Comparison of ENCODE assay signal across 16 cellular contexts in the genomic region with DNA sequence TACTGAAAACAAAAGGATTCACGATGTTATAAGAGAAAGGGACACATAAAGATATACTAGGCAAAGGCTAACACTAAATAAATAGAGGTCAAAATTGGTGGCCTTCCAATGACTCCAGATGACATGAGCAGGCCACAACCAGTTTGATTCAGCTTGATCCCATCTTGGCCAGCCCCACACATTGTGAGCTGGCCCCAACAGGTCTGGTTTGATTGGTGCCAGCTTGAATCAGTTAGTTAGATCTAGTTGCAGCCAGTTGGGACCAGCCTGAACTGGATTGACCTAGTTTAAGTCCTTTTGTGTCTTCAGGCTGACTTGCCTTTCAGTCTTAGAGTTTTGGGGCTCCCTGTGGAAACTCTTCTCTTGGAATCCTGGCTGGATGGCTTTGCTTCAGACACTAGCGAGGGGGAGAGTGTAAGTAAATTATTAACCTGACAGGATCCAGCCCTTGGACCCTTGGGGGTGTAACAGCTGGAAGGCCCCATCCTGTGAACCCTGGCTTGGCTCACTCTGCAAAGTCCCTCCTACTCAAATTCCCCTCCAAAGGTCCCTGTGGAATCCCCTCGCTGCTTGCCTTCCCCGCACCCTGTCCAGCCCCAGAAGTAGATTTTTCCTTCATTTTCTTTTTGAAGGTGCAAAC. TPM values are rescaled to one million over a fixed set of nuclear protein-coding genes. Genes with fewer than 3 reads are reported as not detected.
DNase-seq lines count a peak whose midpoint lies in the region; ATAC-seq and TF ChIP-seq lines count a peak whose summit lies in the region.
"Had no signal": no experiment of that assay in that cellular context is flagged by ENCODE, and none has a peak within 500 bp of the region (broad histone marks: within the 10 kb centered on the region; RNA-seq: fewer than 3 reads in every experiment).

No MANE protein-coding gene starts in this region.

- H3K79me2 ChIP-seq in GM23338 (replicated peaks; ENCODE audit: insufficient read depth): no peaks in the 10 kb centered on the region

- H3K4me1 Mint-ChIP-seq in GM23338 (peaks cover 26% of the 10 kb centered on the region), nephron (peaks cover 24% of the 10 kb centered on the region)
- H3K4me1 Mint-ChIP-seq in stimulated activated memory B cell treated with anti-CD40 and anti-IgM and Interleukin-4, amounts not matched to agents 10 μg/mL and 1 μg/mL and 100 μg/mL, for 72 hours: no peaks in the 10 kb centered on the region
- no peaks in the 10 kb centered on the region for H3K4me1 Mint-ChIP-seq in activated CD4-positive, alpha-beta memory T cell treated with anti-CD3 and anti-CD28 coated beads for 36 hours (ENCODE audit: low read depth)
- H3K4me1 Mint-ChIP-seq: CD14-positive monocyte had no signal

- H3K9me2 ChIP-seq in GM23338 (ENCODE audit: insufficient read depth): no peaks in the 10 kb centered on the region

- CTCF ChIA-PET in activated CD4-positive, alpha-beta memory T cell treated with anti-CD3 and anti-CD28 coated beads for 36 hours (lab: Charles Lee): interaction anchor here (1.8 kb wide), 1 partner anchor 11 kb away, joined by 4 read pairs; no protein-coding TSS in a partner anchor

- H3K27me3 Mint-ChIP-seq in GM23338 (ENCODE audit: insufficient read depth, low read depth, poor library complexity): no peaks in the 10 kb centered on the region
- H3K27me3 Mint-ChIP-seq in nephron (ENCODE audit: low read depth): peaks cover 13% of the 10 kb centered on the region
- H3K27me3 Mint-ChIP-seq in stimulated activated memory B cell treated with anti-CD40 and anti-IgM and Interleukin-4, amounts not matched to agents 10 μg/mL and 1 μg/mL and 100 μg/mL, for 72 hours: no peaks in the 10 kb centered on the region
- peaks cover 2% of the 10 kb centered on the region for H3K27me3 Mint-ChIP-seq in activated CD4-positive, alpha-beta memory T cell treated with anti-CD3 and anti-CD28 coated beads for 36 hours

- H3K27ac Mint-ChIP-seq in GM23338: no peak overlapping the region; the same call in 1 of the 2 replicates
- H3K27ac Mint-ChIP-seq in nephron: peak overlapping the region; percentile 17 to 59 (median 40)
- no peak overlapping the region for H3K27ac Mint-ChIP-seq in stimulated activated memory B cell treated with anti-CD40 and anti-IgM and Interleukin-4, amounts not matched to agents 10 μg/mL and 1 μg/mL and 100 μg/mL, for 72 hours
- H3K27ac Mint-ChIP-seq in activated CD4-positive, alpha-beta memory T cell treated with anti-CD3 and anti-CD28 coated beads for 36 hours: no peak overlapping the region
- H3K27ac Mint-ChIP-seq: CD14-positive monocyte had no signal

- H2AFZ ChIP-seq in GM23338: no peak overlapping the region

- H3K36me3 Mint-ChIP-seq in GM23338 (ENCODE audit: low read depth) (peaks cover 3% of the 10 kb centered on the region; the same call in 1 of the 3 replicates), nephron (ENCODE audit: low read depth) (no peaks in the 10 kb centered on the region)
- H3K36me3 Mint-ChIP-seq in stimulated activated memory B cell treated with anti-CD40 and anti-IgM and Interleukin-4, amounts not matched to agents 10 μg/mL and 1 μg/mL and 100 μg/mL, for 72 hours: no peaks in the 10 kb centered on the region
- no peaks in the 10 kb centered on the region for H3K36me3 Mint-ChIP-seq in activated CD4-positive, alpha-beta memory T cell treated with anti-CD3 and anti-CD28 coated beads for 36 hours
- H3K36me3 Mint-ChIP-seq: CD14-positive monocyte had no signal

- no peaks in the 10 kb centered on the region for H3K9me3 Mint-ChIP-seq in GM23338
- no peaks in the 10 kb centered on the region for H3K9me3 Mint-ChIP-seq in nephron
- H3K9me3 Mint-ChIP-seq in stimulated activated memory B cell treated with anti-CD40 and anti-IgM and Interleukin-4, amounts not matched to agents 10 μg/mL and 1 μg/mL and 100 μg/mL, for 72 hours: no peaks in the 10 kb centered on the region
- no peaks in the 10 kb centered on the region for H3K9me3 Mint-ChIP-seq in activated CD4-positive, alpha-beta memory T cell treated with anti-CD3 and anti-CD28 coated beads for 36 hours
- H3K9me3 Mint-ChIP-seq: CD14-positive monocyte had no signal

- H3F3A ChIP-seq in GM23338 (replicated peaks; ENCODE audit: low read depth): no peaks in the 10 kb centered on the region

- H3K27me3 ChIP-seq in GM23338 (ENCODE audit: insufficient read depth) (no peaks in the 10 kb centered on the region), esophagus (ENCODE audit: control insufficient read depth in 1 of 2, insufficient read depth in 2 of 2, low read length in 2 of 2) (no peaks in the 10 kb centered on the region)

- H3K4me3 Mint-ChIP-seq in GM23338: no peak overlapping the region
- H3K4me3 Mint-ChIP-seq in nephron: peak overlapping the region in 1 of 3 experiments; percentile 5
- H3K4me3 Mint-ChIP-seq in stimulated activated memory B cell treated with anti-CD40 and anti-IgM and Interleukin-4, amounts not matched to agents 10 μg/mL and 1 μg/mL and 100 μg/mL, for 72 hours: no peak overlapping the region
- H3K4me3 Mint-ChIP-seq in activated CD4-positive, alpha-beta memory T cell treated with anti-CD3 and anti-CD28 coated beads for 36 hours: no peak overlapping the region
- H3K4me3 Mint-ChIP-seq: CD14-positive monocyte had no signal

- no peak overlapping the region for H3K4me2 ChIP-seq in GM23338
- H3K4me2 ChIP-seq: KMS-11 had no signal

- H3K9me3 ChIP-seq in esophagus (ENCODE audit: control insufficient read depth in 2 of 2, insufficient read depth in 1 of 2, low read depth in 1 of 2, low read length in 1 of 2): no peaks in the 10 kb centered on the region

- POLR2A ChIA-PET in activated CD4-positive, alpha-beta memory T cell treated with anti-CD3 and anti-CD28 coated beads for 36 hours (lab: Charles Lee): no interaction called here

- intact Hi-C loops in activated CD4-positive, alpha-beta memory T cell treated with anti-CD3 and anti-CD28 coated beads for 36 hours (cut with micrococcal nuclease): no loop called here

- TF ChIP-seq CTCF in GM23338 (conservative IDR thresholded peaks at IDR 0.05; ENCODE audit: low read depth in 2 of 2) (no peak), nephron (IDR thresholded peaks at IDR 0.05; ENCODE audit: unreplicated experiment in 3 of 3) (no peak)

- H3K4me3 ChIP-seq in GM23338 (no peak overlapping the region), esophagus (ENCODE audit: low read depth in 1 of 2, low read length in 2 of 2) (no peak overlapping the region)

- H3K27ac ChIP-seq in GM23338 (ENCODE audit: low read depth): no peak overlapping the region
- peak overlapping the region; percentile 30 to 40 for H3K27ac ChIP-seq in esophagus (ENCODE audit: low read depth in 2 of 2, low read length in 1 of 2)
- H3K27ac ChIP-seq: KMS-11, RWPE1 had no signal

- H3K36me3 ChIP-seq in GM23338 (ENCODE audit: insufficient read depth): no peaks in the 10 kb centered on the region
- H3K36me3 ChIP-seq in esophagus (ENCODE audit: control insufficient read depth in 2 of 2, insufficient read depth in 2 of 2, low read length in 1 of 2): no peaks in the 10 kb centered on the region

- DNase-seq in NCI-H2227 (lab: John Stamatoyannopoulos, UW; ENCODE audit: unreplicated experiment): peak; percentile 18
- no peak for DNase-seq in NCI-H2227 treated with DMSO at 0.1 percent for 48 hours (lab: John Stamatoyannopoulos, UW)
- peak; percentile 25 for DNase-seq in GM23338 (ENCODE audit: low spot score)
- DNase-seq in midbrain (lab: John Stamatoyannopoulos, UW): no peak
- no peak for DNase-seq in activated CD4-positive, alpha-beta memory T cell treated with anti-CD3 and anti-CD28 coated beads for 36 hours
- DNase-seq: Calu3, DMS79 treated with DMSO at 0.1 percent for 48 hours, GOT3, MM.1S, NCI-H1105 had no signal

- H3K4me1 ChIP-seq in GM23338 (ENCODE audit: insufficient read depth) (peaks cover 5% of the 10 kb centered on the region), esophagus (ENCODE audit: control insufficient read depth in 2 of 2, insufficient read depth in 2 of 2, low read length in 1 of 2) (peaks cover 0 to 13% of the 10 kb centered on the region in 2 donors)

- WGBS in esophagus, 2 donors: 61 to 64% methylated on average over 4 of the region's 4 CpGs

- no peak; the same call in 2 of the 3 replicates for ATAC-seq in GM23338
- ATAC-seq in stimulated activated memory B cell treated with anti-CD40 and anti-IgM and Interleukin-4, amounts not matched to agents 10 μg/mL and 1 μg/mL and 100 μg/mL, for 72 hours: no peak

- H4K20me1 ChIP-seq in GM23338 (replicated peaks; ENCODE audit: insufficient read depth): no peaks in the 10 kb centered on the region

TF ChIP-seq in GM23338, 12 proteins besides CTCF, POLR2A, EP300 and RAD21 (continues in another document):
- no peak for TF ChIP-seq EZH2 (IDR thresholded peaks at IDR 0.05; ENCODE audit: low read depth, unreplicated experiment)
- TF ChIP-seq, protein P1, sequence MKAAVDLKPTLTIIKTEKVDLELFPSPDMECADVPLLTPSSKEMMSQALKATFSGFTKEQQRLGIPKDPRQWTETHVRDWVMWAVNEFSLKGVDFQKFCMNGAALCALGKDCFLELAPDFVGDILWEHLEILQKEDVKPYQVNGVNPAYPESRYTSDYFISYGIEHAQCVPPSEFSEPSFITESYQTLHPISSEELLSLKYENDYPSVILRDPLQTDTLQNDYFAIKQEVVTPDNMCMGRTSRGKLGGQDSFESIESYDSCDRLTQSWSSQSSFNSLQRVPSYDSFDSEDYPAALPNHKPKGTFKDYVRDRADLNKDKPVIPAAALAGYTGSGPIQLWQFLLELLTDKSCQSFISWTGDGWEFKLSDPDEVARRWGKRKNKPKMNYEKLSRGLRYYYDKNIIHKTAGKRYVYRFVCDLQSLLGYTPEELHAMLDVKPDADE (IDR thresholded peaks at IDR 0.05): no peak
- TF ChIP-seq NANOG (IDR thresholded peaks at IDR 0.05; ENCODE audit: borderline replicate concordance): no peak

RNA-seq across cellular contexts. Expression of gene POU3F1, which starts 36.2 kb away (rescaled TPM):
- total RNA-seq in GM23338 (2014; rRNA removed; shearing (Covaris generic)): 8.6 and 11.5 TPM in 2 replicates
- polyA plus RNA-seq in GM23338 (2016; fragmentation: Nextera tagmentation; extraction: Ambion mirVana): 3.6 and 6.0 TPM in 2 replicates
- polyA plus RNA-seq in esophagus: 1 to 10 TPM in 1 of 2 donors, under 1 TPM in 1; 0.22 to 1.4 TPM
- total RNA-seq in activated CD4-positive, alpha-beta memory T cell treated with anti-CD3 and anti-CD28 coated beads for 36 hours: under 1 TPM; 0.26 to 0.36 TPM
- total RNA-seq: Calu3 had no signal
- polyA plus RNA-seq: CD14-positive monocyte had no signal

Comparison
In these comparisons a context has a peak if more than half of its experiments do, and no peak if none do; other contexts are left out.
1. DNase-seq: peak in NCI-H2227 (single experiment) and GM23338 (single experiment); none in NCI-H2227 treated with DMSO at 0.1 percent for 48 hours (single experiment), midbrain (single experiment) and activated CD4-positive, alpha-beta memory T cell treated with anti-CD3 and anti-CD28 coated beads for 36 hours (single experiment).
2. H3K27ac Mint-ChIP-seq: peak in nephron (3 of 3); none in GM23338 (single experiment), stimulated activated memory B cell treated with anti-CD40 and anti-IgM and Interleukin-4, amounts not matched to agents 10 μg/mL and 1 μg/mL and 100 μg/mL, for 72 hours (single experiment) and activated CD4-positive, alpha-beta memory T cell treated with anti-CD3 and anti-CD28 coated beads for 36 hours (single experiment).